Comparison of ENCODE assay signal across 8 cellular contexts in the genomic region with DNA sequence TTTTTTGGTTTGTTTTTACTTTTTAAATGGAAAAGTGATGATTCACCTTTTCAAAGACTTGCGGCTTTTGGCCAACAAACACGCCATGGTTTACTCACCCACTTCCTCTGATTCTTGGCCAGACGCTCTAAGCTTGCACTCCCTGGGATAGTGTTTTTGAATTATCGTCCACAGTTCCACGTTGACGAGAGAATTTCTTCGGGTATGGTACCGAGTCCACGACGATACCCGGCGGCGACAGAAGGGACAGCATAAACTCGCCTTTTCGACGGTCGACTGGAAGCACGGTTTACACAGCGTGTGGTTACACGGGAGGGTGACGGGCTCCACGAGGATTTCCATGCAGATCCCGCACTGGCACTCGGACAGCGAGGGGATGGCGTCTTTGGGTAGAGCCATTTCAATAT. TPM values are rescaled to one million over a fixed set of nuclear protein-coding genes. Genes with fewer than 3 reads are reported as not detected.
A peak's percentile ranks its signal among the peaks of the same experiment; 100 is the strongest.
DNase-seq lines count a peak whose midpoint lies in the region; ATAC-seq and TF ChIP-seq lines count a peak whose summit lies in the region.

No MANE protein-coding gene starts in this region.

- peaks cover 26% of the 10 kb centered on the region for H3K9me3 ChIP-seq in OCI-LY1 (ENCODE audit: low read length)
- no peaks in the 10 kb centered on the region for H3K9me3 ChIP-seq in esophagus squamous epithelium

- TF ChIP-seq CTCF in OCI-LY1 (IDR thresholded peaks at IDR 0.05; ENCODE audit: low read length) (no peak; the same call in 1 of the 2 replicates), esophagus squamous epithelium (IDR thresholded peaks at IDR 0.05) (peak in 1 of 6 experiments; percentile 7)

- H3K4me1 Mint-ChIP-seq in activated T-cell treated with anti-CD3 and anti-CD28 coated beads, Interleukin-2, amount 50 U/mL, for 4 hours (ENCODE audit: low read depth): peaks cover 34% of the 10 kb centered on the region

- H3K36me3 ChIP-seq in OCI-LY1 (ENCODE audit: insufficient read depth, low read length) (peaks cover 45% of the 10 kb centered on the region), esophagus squamous epithelium (peaks cover 0 to 7% (median 0%) of the 10 kb centered on the region in 3 donors)

- H3K27me3 ChIP-seq in OCI-LY1 (ENCODE audit: insufficient read depth, low read length) (no peaks in the 10 kb centered on the region), esophagus squamous epithelium (no peaks in the 10 kb centered on the region)

- peak overlapping the region; percentile 11; the same call in 1 of the 2 replicates for H2AFZ ChIP-seq in OCI-LY1 (ENCODE audit: low read length)

- TF ChIP-seq POLR2A in esophagus squamous epithelium (IDR thresholded peaks at IDR 0.05): no peak

- H3K27me3 Mint-ChIP-seq in activated T-cell treated with anti-CD3 and anti-CD28 coated beads, Interleukin-2, amount 50 U/mL, for 4 hours (ENCODE audit: low read depth): no peaks in the 10 kb centered on the region

- peaks cover 8% of the 10 kb centered on the region for H3K9me3 Mint-ChIP-seq in activated T-cell treated with anti-CD3 and anti-CD28 coated beads, Interleukin-2, amount 50 U/mL, for 4 hours

- DNase-seq in NCI-H146 (lab: John Stamatoyannopoulos, UW) (peak; percentile 36), NCI-H146 treated with DMSO at 0.1 percent for 48 hours (lab: John Stamatoyannopoulos, UW; ENCODE audit: unreplicated experiment) (no peak), esophagus squamous epithelium (lab: John Stamatoyannopoulos, UW) (no peak), myocyte (ENCODE audit: low read depth) (peak; percentile 71)
- peak; percentile 51 for DNase-seq in activated T-cell treated with anti-CD3 and anti-CD28 coated beads, Interleukin-2, amount 50 U/mL, for 4 hours
- peak; percentile 29 to 58 (median 42) for DNase-seq in stimulated activated naive CD4-positive, alpha-beta T cell (lab: John Stamatoyannopoulos, UW)

- H3K9ac ChIP-seq in OCI-LY1 (ENCODE audit: low read length): peak overlapping the region; percentile 95

- 1% methylated on average over 7 to 22 of the region's 26 CpGs for WGBS in esophagus squamous epithelium, 2 donors

- H3K27ac ChIP-seq in OCI-LY1 (ENCODE audit: low read depth, low read length, poor library complexity, severe bottlenecking) (peak overlapping the region; percentile 83), esophagus squamous epithelium (peak overlapping the region; percentile 94 to 98 (median 98))

- H3K36me3 Mint-ChIP-seq in activated T-cell treated with anti-CD3 and anti-CD28 coated beads, Interleukin-2, amount 50 U/mL, for 4 hours (ENCODE audit: insufficient read depth): peaks cover 21% of the 10 kb centered on the region

- H3F3A ChIP-seq in OCI-LY1 (ENCODE audit: insufficient read depth, low read length): no peaks in the 10 kb centered on the region

- intact Hi-C loops in esophagus squamous epithelium (cut with DNase I): loop anchor here (5.0 kb wide), 1 partner anchor 70 kb away; a partner anchor contains a TSS

- H3K9me2 ChIP-seq in OCI-LY1 (ENCODE audit: low read depth, low read length): no peaks in the 10 kb centered on the region

- peak; percentile 3 for ATAC-seq in HG03064 (IDR thresholded peaks at IDR 0.05; ENCODE audit: low read depth, unreplicated experiment)
- peak; percentile 42 to 57 for ATAC-seq in activated T-cell treated with anti-CD3 and anti-CD28 coated beads, Interleukin-2, amount 50 U/mL, for 4 hours

- peak overlapping the region; percentile 89 for H3K4me2 ChIP-seq in OCI-LY1 (ENCODE audit: low read length)

- H3K79me2 ChIP-seq in OCI-LY1 (ENCODE audit: insufficient read depth, low read length): peaks cover 55% of the 10 kb centered on the region

- H3K4me3 Mint-ChIP-seq in activated T-cell treated with anti-CD3 and anti-CD28 coated beads, Interleukin-2, amount 50 U/mL, for 4 hours: peak overlapping the region; percentile 100

- peak overlapping the region; percentile 86 for H3K4me3 ChIP-seq in OCI-LY1 (ENCODE audit: low read depth, low read length, poor library complexity, severe bottlenecking)
- peak overlapping the region; percentile 79 to 97 (median 86) for H3K4me3 ChIP-seq in esophagus squamous epithelium

- no peaks in the 10 kb centered on the region; the same call in 1 of the 2 replicates for H4K20me1 ChIP-seq in OCI-LY1 (ENCODE audit: insufficient read depth, low read length)

- H3K4me1 ChIP-seq in OCI-LY1 (ENCODE audit: insufficient read depth, low read length, severe bottlenecking) (peaks cover 18% of the 10 kb centered on the region), esophagus squamous epithelium (peaks cover 12 to 56% (median 19%) of the 10 kb centered on the region in 3 donors)

RNA-seq across cellular contexts. Expression of a gene that starts 0.8 kb away (rescaled TPM):
- total RNA-seq in activated T-cell treated with anti-CD3 and anti-CD28 coated beads, Interleukin-2, amount 50 U/mL, for 4 hours: 10 to 100 TPM; 20.9 to 22.4 (median 21.8) TPM
- total RNA-seq in esophagus squamous epithelium (10 to 100 TPM; 13.0 to 23.8 (median 19.6) TPM), myocyte (9.2 and 13.2 TPM in 2 replicates)
- polyA plus RNA-seq in myocyte (2012): 4.2 TPM

RNA-seq across cellular contexts. Expression of a gene that starts 12.4 kb away (rescaled TPM):
- not detected for total RNA-seq in activated T-cell treated with anti-CD3 and anti-CD28 coated beads, Interleukin-2, amount 50 U/mL, for 4 hours
- not detected for total RNA-seq in esophagus squamous epithelium
- 0.53 TPM in 1 of 2 replicates, not detected in the other for total RNA-seq in myocyte
- not detected for polyA plus RNA-seq in myocyte (2012)

Comparison
In these comparisons a context has a peak if more than half of its experiments do, and no peak if none do; other contexts are left out.
1. DNase-seq: peak in NCI-H146 (single experiment), activated T-cell treated with anti-CD3 and anti-CD28 coated beads, Interleukin-2, amount 50 U/mL, for 4 hours (single experiment), myocyte (single experiment) and stimulated activated naive CD4-positive, alpha-beta T cell (6 of 6); none in NCI-H146 treated with DMSO at 0.1 percent for 48 hours (single experiment) and esophagus squamous epithelium (single experiment).